Comparison of ENCODE assay signal across 10 cellular contexts in genomic region chr17:16922386-16923096, GRCh38. TPM values are rescaled to one million over a fixed set of nuclear protein-coding genes. Genes with fewer than 3 reads are reported as not detected.
DNase-seq lines count a peak whose midpoint lies in the region; ATAC-seq and TF ChIP-seq lines count a peak whose summit lies in the region.
"Had no signal": no experiment of that assay in that cellular context is flagged by ENCODE, and none has a peak within 500 bp of the region (broad histone marks: within the 10 kb centered on the region; RNA-seq: fewer than 3 reads in every experiment).

No MANE protein-coding gene starts in this region.

- ATAC-seq in right lobe of liver (peak; percentile 16 to 74 (median 50)), GM18868 (IDR thresholded peaks at IDR 0.05; ENCODE audit: unreplicated experiment) (no peak), HG02938 (IDR thresholded peaks at IDR 0.05; ENCODE audit: unreplicated experiment) (no peak)

- TF ChIP-seq CTCF in GM06990 (IDR thresholded peaks at IDR 0.05; ENCODE audit: insufficient read depth, low read length, poor library complexity, severe bottlenecking) (peak; percentile 23), right lobe of liver (IDR thresholded peaks at IDR 0.05) (peak in 3 of 4 donors; percentile 8 to 23 (median 12))

- 100% methylated on average over 1 of the region's 4 CpGs for WGBS in right lobe of liver (ENCODE audit: insufficient coverage, low coverage, low lambda C conversion rate, missing lambda C conversion rate)

- no peaks in the 10 kb centered on the region for H3K27me3 ChIP-seq in GM06990 (replicated peaks; ENCODE audit: control insufficient read depth, insufficient read depth, low read length)
- H3K27me3 ChIP-seq in right lobe of liver: no peaks in the 10 kb centered on the region

- H3K27ac ChIP-seq in right lobe of liver: no peak overlapping the region
- H3K27ac ChIP-seq: lower lobe of right lung had no signal

- H3K36me3 ChIP-seq in GM06990 (ENCODE audit: control insufficient read depth, insufficient read depth, low read length) (peaks cover 8% of the 10 kb centered on the region), right lobe of liver (no peaks in the 10 kb centered on the region)
- H3K36me3 ChIP-seq: lower lobe of right lung had no signal

- DNase-seq in GM06990 (ENCODE audit: extremely low read depth, insufficient read length): no peak
- peak; percentile 8 for DNase-seq in HCEC 1CT
- DNase-seq in activated CD4-positive, CD25-positive, alpha-beta regulatory T cell treated with anti-CD3 and anti-CD28 coated beads, Interleukin-2, amount 50 U/mL, for 72 hours: peak; percentile 15
- no peak for DNase-seq in right lobe of liver
- no peak for DNase-seq in stimulated activated CD4-positive, alpha-beta T cell treated with anti-CD3 and anti-CD28 coated beads, Interleukin-15, amount 100 ng/mL, for 24 hours
- DNase-seq: activated CD4-positive, alpha-beta T cell treated with anti-CD3 and anti-CD28 coated beads, Interleukin-2, amount 50 U/mL, for 48 hours; NCI-H1105 treated with DMSO at 0.1 percent for 48 hours had no signal

- H3K4me1 ChIP-seq in right lobe of liver: peaks cover 0 to 3% (median 0%) of the 10 kb centered on the region in 4 donors
- H3K4me1 ChIP-seq: lower lobe of right lung had no signal

- no peak for TF ChIP-seq POLR2A in right lobe of liver (IDR thresholded peaks at IDR 0.05)

- H3K4me3 ChIP-seq in GM06990 (replicated peaks; ENCODE audit: low read depth, low read length): no peak overlapping the region
- no peak overlapping the region for H3K4me3 ChIP-seq in right lobe of liver
- H3K4me3 ChIP-seq: lower lobe of right lung had no signal

- intact Hi-C loops in right lobe of liver (cut with DNase I): no loop called here

- H3K9me3 ChIP-seq in right lobe of liver: no peaks in the 10 kb centered on the region
- H3K9me3 ChIP-seq: lower lobe of right lung had no signal

RNA-seq across cellular contexts. Expression of gene TNFRSF13B, which starts 49.4 kb away (rescaled TPM):
- total RNA-seq in right lobe of liver: under 1 TPM in 1 of 6 experiments, not detected in 5; 0.44 TPM

Comparison
In these comparisons a context has a peak if more than half of its experiments do, and no peak if none do; other contexts are left out.
1. DNase-seq: peak in HCEC 1CT (single experiment) and activated CD4-positive, CD25-positive, alpha-beta regulatory T cell treated with anti-CD3 and anti-CD28 coated beads, Interleukin-2, amount 50 U/mL, for 72 hours (single experiment); none in GM06990 (single experiment), right lobe of liver (0 of 3) and stimulated activated CD4-positive, alpha-beta T cell treated with anti-CD3 and anti-CD28 coated beads, Interleukin-15, amount 100 ng/mL, for 24 hours (single experiment).
2. ATAC-seq: peak in right lobe of liver (4 of 4); none in GM18868 (single experiment) and HG02938 (single experiment).